ENCODE assay signal across 11 cellular contexts in genomic region chr6:30770592-30770991, GRCh38. TPM values are rescaled to one million over a fixed set of nuclear protein-coding genes. Genes with fewer than 3 reads are reported as not detected.
DNase-seq lines count a peak whose midpoint lies in the region; TF ChIP-seq lines count a peak whose summit lies in the region.
"Had no signal": no experiment of that assay in that cellular context is flagged by ENCODE, and none has a peak within 500 bp of the region (broad histone marks: within the 10 kb centered on the region; RNA-seq: fewer than 3 reads in every experiment).

No MANE protein-coding gene starts in this region.

- no peaks in the 10 kb centered on the region for H3K9me3 ChIP-seq in SK-N-SH
- H3K9me3 ChIP-seq in sigmoid colon = no peaks in the 10 kb centered on the region

- 64% methylated on average over 3 of the region's 3 CpGs for WGBS in SK-N-SH (ENCODE audit: low lambda C conversion rate)
- WGBS in sigmoid colon, 2 donors = 92 to 93% methylated on average over 3 of the region's 3 CpGs

- POLR2A ChIA-PET in SK-N-SH (lab: Yijun Ruan, JAX) = interaction anchor here (0.8 kb wide), 1 partner anchor 11 kb away, joined by 3 read pairs; no protein-coding TSS in a partner anchor

- 0 out of 2 replicates have a peak overlapping the region, but pooled peaks have one; percentile 77 for H3K4me2 ChIP-seq in SK-N-SH

- peak overlapping the region; percentile 85 for H2AFZ ChIP-seq in SK-N-SH (ENCODE audit: low read depth)

- H4K20me1 ChIP-seq in SK-N-SH (ENCODE audit: insufficient read depth) = no peaks in the 10 kb centered on the region

- H3K4me3 ChIP-seq in SK-N-SH (ENCODE audit: low read depth in 2 of 2, low read length in 1 of 2) (no peak overlapping the region; a peak in 1 of 4 replicates), sigmoid colon (no peak overlapping the region)

- intact Hi-C loops in activated CD4-positive, alpha-beta T cell treated with anti-CD3 and anti-CD28 coated beads, Interleukin-2, amount 10 ng/mL, durations not matched to agents 24 days and 14 days (cut with micrococcal nuclease) = no loop called here
- intact Hi-C loops in sigmoid colon (cut with DNase I) = no loop called here

- CTCF ChIA-PET in SK-N-SH (lab: Yijun Ruan, JAX) = no interaction called here

- TF ChIP-seq RAD21 in SK-N-SH (IDR thresholded peaks at IDR 0.05; ENCODE audit: low read length) = no peak

- TF ChIP-seq EP300 in SK-N-SH (IDR thresholded peaks at IDR 0.05; ENCODE audit: borderline replicate concordance in 1 of 2, low read depth in 1 of 2, low read length in 1 of 2) (no peak), sigmoid colon (IDR thresholded peaks at IDR 0.05) (no peak)

- H3K27me3 ChIP-seq in SK-N-SH (ENCODE audit: insufficient read depth) (no peaks in the 10 kb centered on the region), sigmoid colon (no peaks in the 10 kb centered on the region)

- peak overlapping the region; percentile 79 for H3K9ac ChIP-seq in SK-N-SH

- H3K36me3 ChIP-seq in SK-N-SH (replicated peaks in 1 of 2; ENCODE audit: control insufficient read depth in 1 of 2, insufficient read depth in 2 of 2, low read length in 1 of 2) = no peaks in the 10 kb centered on the region
- no peaks in the 10 kb centered on the region for H3K36me3 ChIP-seq in sigmoid colon

- no peak for TF ChIP-seq POLR2A in sigmoid colon (IDR thresholded peaks at IDR 0.05)

- peaks cover 2% of the 10 kb centered on the region for H3K27me3 Mint-ChIP-seq in activated CD4-positive, alpha-beta T cell treated with anti-CD3 and anti-CD28 coated beads, Interleukin-2, amount 10 ng/mL, durations not matched to agents 24 days and 14 days
- H3K27me3 Mint-ChIP-seq in endothelial cell (ENCODE audit: unreplicated experiment) = peaks cover 7% of the 10 kb centered on the region
- H3K27me3 Mint-ChIP-seq: effector memory CD8-positive, alpha-beta T cell had no signal

- H3K9me3 Mint-ChIP-seq in activated CD4-positive, alpha-beta T cell treated with anti-CD3 and anti-CD28 coated beads, Interleukin-2, amount 10 ng/mL, durations not matched to agents 24 days and 14 days = peaks cover 8% of the 10 kb centered on the region
- no peaks in the 10 kb centered on the region for H3K9me3 Mint-ChIP-seq in endothelial cell (ENCODE audit: unreplicated experiment)
- H3K9me3 Mint-ChIP-seq: effector memory CD8-positive, alpha-beta T cell had no signal

- peaks cover 34% of the 10 kb centered on the region for H3F3A ChIP-seq in SK-N-SH (replicated peaks; ENCODE audit: insufficient read depth)

- no peaks in the 10 kb centered on the region for H3K79me2 ChIP-seq in SK-N-SH (ENCODE audit: insufficient read depth)

- in situ Hi-C loops in GM13977 (cut with MboI; ENCODE audit: low pct_unique_long_range_greater_than_20kb, low sequenced_read_pairs, unreplicated experiment) = no loop called here

- peaks cover 11% of the 10 kb centered on the region for H3K36me3 Mint-ChIP-seq in activated CD4-positive, alpha-beta T cell treated with anti-CD3 and anti-CD28 coated beads, Interleukin-2, amount 10 ng/mL, durations not matched to agents 24 days and 14 days (ENCODE audit: low read depth)
- no peaks in the 10 kb centered on the region for H3K36me3 Mint-ChIP-seq in endothelial cell (ENCODE audit: low read depth, unreplicated experiment)

- H3K27ac Mint-ChIP-seq in activated CD4-positive, alpha-beta T cell treated with anti-CD3 and anti-CD28 coated beads, Interleukin-2, amount 10 ng/mL, durations not matched to agents 24 days and 14 days = peak overlapping the region; percentile 97
- H3K27ac Mint-ChIP-seq in endothelial cell (ENCODE audit: unreplicated experiment) = peak overlapping the region; percentile 32

- no peak for DNase-seq in activated CD4-positive, alpha-beta T cell treated with anti-CD3 and anti-CD28 coated beads, Interleukin-2, amount 10 ng/mL, durations not matched to agents 24 days and 14 days
- no peak for DNase-seq in activated CD4-positive, alpha-beta T cell treated with anti-CD3 and anti-CD28 coated beads for 48 hours
- DNase-seq in SK-N-SH (no peak), endothelial cell (ENCODE audit: low spot score) (no peak), sigmoid colon (no peak), GM13977 (ENCODE audit: low spot score) (no peak), NCI-H1105 (lab: John Stamatoyannopoulos, UW) (no peak), epidermal melanocyte (ENCODE audit: insufficient read length, low spot score) (no peak)
- DNase-seq: effector memory CD8-positive, alpha-beta T cell; H7; retina had no signal

- H3K27ac ChIP-seq in SK-N-SH (ENCODE audit: low read depth in 2 of 2, low read length in 1 of 2) (peak overlapping the region; percentile 89 to 99), sigmoid colon (peak overlapping the region in 3 of 4 donors; percentile 75 to 92 (median 84))

- H3K9me2 ChIP-seq in SK-N-SH = no peaks in the 10 kb centered on the region

- H3K4me1 ChIP-seq in SK-N-SH (ENCODE audit: control insufficient read depth in 1 of 2, insufficient read depth in 2 of 2, low read depth in 1 of 2, low read length in 1 of 2) = peaks cover 21 to 35% of the 10 kb centered on the region in 2 experiments
- H3K4me1 ChIP-seq in sigmoid colon = peaks cover 0 to 42% (median 28%) of the 10 kb centered on the region in 4 donors

- TF ChIP-seq CTCF in SK-N-SH (IDR thresholded peaks at IDR 0.05) = no peak
- no peak for TF ChIP-seq CTCF in endothelial cell (IDR thresholded peaks at IDR 0.05; ENCODE audit: unreplicated experiment)
- no peak for TF ChIP-seq CTCF in sigmoid colon (IDR thresholded peaks at IDR 0.05)
- TF ChIP-seq CTCF in GM13977 (IDR thresholded peaks at IDR 0.05; ENCODE audit: extremely low read depth, insufficient read depth, missing control alignments) = no peak

- H3K4me3 Mint-ChIP-seq in activated CD4-positive, alpha-beta T cell treated with anti-CD3 and anti-CD28 coated beads, Interleukin-2, amount 10 ng/mL, durations not matched to agents 24 days and 14 days = peak overlapping the region; percentile 33
- H3K4me3 Mint-ChIP-seq in endothelial cell (ENCODE audit: unreplicated experiment) = no peak overlapping the region

- peaks cover 74% of the 10 kb centered on the region for H3K4me1 Mint-ChIP-seq in activated CD4-positive, alpha-beta T cell treated with anti-CD3 and anti-CD28 coated beads, Interleukin-2, amount 10 ng/mL, durations not matched to agents 24 days and 14 days
- H3K4me1 Mint-ChIP-seq in endothelial cell (ENCODE audit: unreplicated experiment) = peaks cover 25% of the 10 kb centered on the region

TF ChIP-seq in SK-N-SH, 30 proteins besides CTCF, POLR2A, EP300 and RAD21 (continues in another document):
- no peak for TF ChIP-seq RCOR1 (IDR thresholded peaks at IDR 0.05; ENCODE audit: low read length)
- TF ChIP-seq GATA2 (CRISPR knock-in tag; IDR thresholded peaks at IDR 0.05) = no peak
- TF ChIP-seq MXI1 (IDR thresholded peaks at IDR 0.05; ENCODE audit: low read depth, low read length) = no peak
- no peak for TF ChIP-seq TEAD4 (IDR thresholded peaks at IDR 0.05; ENCODE audit: borderline replicate concordance, insufficient read depth)
- TF ChIP-seq SMC3 (IDR thresholded peaks at IDR 0.05; ENCODE audit: low read depth, low read length) = no peak
- no peak for TF ChIP-seq USF2 (IDR thresholded peaks at IDR 0.05; ENCODE audit: borderline replicate concordance, low read depth, low read length)
- no peak for TF ChIP-seq FOXM1 (IDR thresholded peaks at IDR 0.05; ENCODE audit: low read depth)
- no peak for TF ChIP-seq GABPA (IDR thresholded peaks at IDR 0.05; ENCODE audit: low read depth)
- TF ChIP-seq EZH2phosphoT487 (IDR thresholded peaks at IDR 0.05; ENCODE audit: borderline replicate concordance, low read depth) = no peak
- TF ChIP-seq JUND (IDR thresholded peaks at IDR 0.05) = no peak

RNA-seq across cellular contexts. Expression of gene IER3, which starts 26.2 kb away (rescaled TPM):
- total RNA-seq in activated CD4-positive, alpha-beta T cell treated with anti-CD3 and anti-CD28 coated beads, Interleukin-2, amount 10 ng/mL, durations not matched to agents 24 days and 14 days = 512 and 516 TPM in 2 replicates
- polyA plus RNA-seq in SK-N-SH (2012; rRNA removed) (12.9 and 14.0 TPM in 2 replicates), sigmoid colon (100 to 1,000 TPM; 133 to 193 (median 153) TPM)
- polyA plus RNA-seq in SK-N-SH (2012; cell fraction: cytosol; rRNA removed) = 12.4 and 16.7 TPM in 2 replicates
- 27.7 and 30.1 TPM in 2 replicates for polyA plus RNA-seq in SK-N-SH (2012; cell fraction: nucleus; rRNA removed)
- total RNA-seq in endothelial cell (ENCODE audit: unreplicated experiment) (4.8 TPM), sigmoid colon (10 to 100 TPM; 20.1 to 65.3 (median 21.9) TPM)

RNA-seq across cellular contexts. Expression of gene FLOT1, which starts 28.1 kb away (rescaled TPM):
- 239 and 260 TPM in 2 replicates for total RNA-seq in activated CD4-positive, alpha-beta T cell treated with anti-CD3 and anti-CD28 coated beads, Interleukin-2, amount 10 ng/mL, durations not matched to agents 24 days and 14 days
- polyA plus RNA-seq in SK-N-SH (2012; rRNA removed) (457 and 462 TPM in 2 replicates), sigmoid colon (100 to 1,000 TPM; 174 to 194 (median 188) TPM)
- polyA plus RNA-seq in SK-N-SH (2012; cell fraction: cytosol; rRNA removed) = 377 and 388 TPM in 2 replicates
- polyA plus RNA-seq in SK-N-SH (2012; cell fraction: nucleus; rRNA removed) = 492 and 506 TPM in 2 replicates
- total RNA-seq in endothelial cell (ENCODE audit: unreplicated experiment) (136 TPM), sigmoid colon (100 to 1,000 TPM; 141 to 206 (median 160) TPM)

RNA-seq across cellular contexts. Expression of gene TUBB, which starts 50.4 kb away (rescaled TPM):
- 1,084 and 1,089 TPM in 2 replicates for total RNA-seq in activated CD4-positive, alpha-beta T cell treated with anti-CD3 and anti-CD28 coated beads, Interleukin-2, amount 10 ng/mL, durations not matched to agents 24 days and 14 days
- 1,037 and 1,093 TPM in 2 replicates for polyA plus RNA-seq in SK-N-SH (2012; rRNA removed)
- polyA plus RNA-seq in SK-N-SH (2012; cell fraction: cytosol; rRNA removed) = 629 and 839 TPM in 2 replicates
- 576 and 657 TPM in 2 replicates for polyA plus RNA-seq in SK-N-SH (2012; cell fraction: nucleus; rRNA removed)
- 1,094 TPM for total RNA-seq in endothelial cell (ENCODE audit: unreplicated experiment)
- 100 to 1,000 TPM; 245 to 287 (median 267) TPM for total RNA-seq in sigmoid colon
- 100 to 1,000 TPM in 2 of 3 donors, 10 to 100 TPM in 1; 96.1 to 306 (median 111) TPM for polyA plus RNA-seq in sigmoid colon

RNA-seq across cellular contexts. Expression of gene MDC1, which starts 53.5 kb away (rescaled TPM):
- 93.9 and 97.2 TPM in 2 replicates for total RNA-seq in activated CD4-positive, alpha-beta T cell treated with anti-CD3 and anti-CD28 coated beads, Interleukin-2, amount 10 ng/mL, durations not matched to agents 24 days and 14 days
- 5.9 and 10.4 TPM in 2 replicates for polyA plus RNA-seq in SK-N-SH (2012; rRNA removed)
- 4.0 and 5.9 TPM in 2 replicates for polyA plus RNA-seq in SK-N-SH (2012; cell fraction: cytosol; rRNA removed)
- polyA plus RNA-seq in SK-N-SH (2012; cell fraction: nucleus; rRNA removed) = 31.1 and 38.0 TPM in 2 replicates
- 51.7 TPM for total RNA-seq in endothelial cell (ENCODE audit: unreplicated experiment)
- 10 to 100 TPM in 1 of 4 donors, 1 to 10 TPM in 3; 5.4 to 16.1 (median 6.7) TPM for total RNA-seq in sigmoid colon
- polyA plus RNA-seq in sigmoid colon = 10 to 100 TPM in 1 of 3 donors, 1 to 10 TPM in 2; 1.8 to 17.4 (median 3.7) TPM
